In the genomic region with DNA sequence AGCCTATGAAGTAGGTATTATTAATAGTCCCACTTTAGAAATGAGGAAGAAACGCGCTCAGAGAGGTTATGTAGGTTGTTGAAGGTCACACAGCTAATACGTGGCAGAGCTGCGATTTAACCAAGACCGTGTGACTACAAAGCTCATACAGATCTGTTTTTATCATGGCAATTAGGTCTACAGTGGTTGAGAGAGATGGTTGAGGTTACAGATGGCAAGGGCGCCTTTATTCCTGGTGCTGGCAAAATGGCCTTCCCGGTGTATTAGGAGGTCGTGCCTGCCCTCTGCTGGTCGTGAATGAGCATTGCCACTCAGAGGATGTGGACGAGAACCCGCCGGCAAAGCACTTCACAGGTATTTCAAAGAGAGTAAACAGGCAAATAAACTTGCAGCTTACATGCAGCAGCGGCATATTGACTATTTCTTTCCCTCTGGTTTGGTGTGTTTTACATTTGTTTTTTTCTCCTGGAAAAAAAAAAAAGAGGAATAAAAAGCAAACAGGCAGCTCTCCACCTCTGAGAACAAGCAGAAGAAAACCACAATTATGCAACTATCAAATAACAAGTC, we compare ENCODE assay signal across 8 cellular contexts.
DNase-seq lines count a peak whose midpoint lies in the region; ATAC-seq and TF ChIP-seq lines count a peak whose summit lies in the region.

No MANE protein-coding gene starts in this region.

- H3K27me3 Mint-ChIP-seq in activated naive CD4-positive, alpha-beta T cell treated with anti-CD3 and anti-CD28 coated beads, Interleukin-2, amount 10 ng/mL, durations not matched to agents 7 days and 5 days = peaks cover 58% of the 10 kb centered on the region
- H3K27me3 Mint-ChIP-seq in glutamatergic neuron (ENCODE audit: unreplicated experiment) = peaks cover 1% of the 10 kb centered on the region

- no peaks in the 10 kb centered on the region for H3K36me3 ChIP-seq in vagina

- H3K4me1 ChIP-seq in vagina = no peaks in the 10 kb centered on the region

- no peaks in the 10 kb centered on the region for H3K4me1 Mint-ChIP-seq in activated naive CD4-positive, alpha-beta T cell treated with anti-CD3 and anti-CD28 coated beads, Interleukin-2, amount 10 ng/mL, durations not matched to agents 7 days and 5 days
- no peaks in the 10 kb centered on the region for H3K4me1 Mint-ChIP-seq in glutamatergic neuron (ENCODE audit: low read depth, unreplicated experiment)

- no peaks in the 10 kb centered on the region for H3K36me3 Mint-ChIP-seq in activated naive CD4-positive, alpha-beta T cell treated with anti-CD3 and anti-CD28 coated beads, Interleukin-2, amount 10 ng/mL, durations not matched to agents 7 days and 5 days
- no peaks in the 10 kb centered on the region for H3K36me3 Mint-ChIP-seq in glutamatergic neuron (ENCODE audit: unreplicated experiment)

- TF ChIP-seq POLR2A in vagina (IDR thresholded peaks at IDR 0.05) = no peak

- intact Hi-C loops in posterior cingulate gyrus (cut with DNase I) = loop anchor here (1.0 kb wide), 1 partner anchor 356 kb away; no protein-coding TSS in a partner anchor
- intact Hi-C loops in vagina (cut with DNase I) = loop anchor here (5.0 to 10.0 kb wide), 2 partner anchors 356 to 778 kb away; no protein-coding TSS in a partner anchor

- peak; percentile 73 for ATAC-seq in GM21367 (IDR thresholded peaks at IDR 0.05; ENCODE audit: unreplicated experiment)

- no peak overlapping the region for H3K4me3 Mint-ChIP-seq in activated naive CD4-positive, alpha-beta T cell treated with anti-CD3 and anti-CD28 coated beads, Interleukin-2, amount 10 ng/mL, durations not matched to agents 7 days and 5 days
- H3K4me3 Mint-ChIP-seq in glutamatergic neuron (ENCODE audit: unreplicated experiment) = no peak overlapping the region

- peak; percentile 91 for TF ChIP-seq CTCF in C4-2B (conservative IDR thresholded peaks at IDR 0.05)
- peak; percentile 92 for TF ChIP-seq CTCF in glutamatergic neuron (IDR thresholded peaks at IDR 0.05; ENCODE audit: partially characterized antibody, unreplicated experiment)
- peak; percentile 79 to 86 (median 83) for TF ChIP-seq CTCF in vagina (IDR thresholded peaks at IDR 0.05)

- CTCF ChIA-PET in activated naive CD4-positive, alpha-beta T cell treated with anti-CD3 and anti-CD28 coated beads, Interleukin-2, amount 10 ng/mL, durations not matched to agents 7 days and 5 days (lab: Charles Lee) = interaction anchor here (0.6 to 2.4 kb wide), 13 partner anchors 13 to 1464 kb away, joined by 3 to 22 read pairs (median 5); partner anchors contain the start of gene GDNF

- H3K27me3 ChIP-seq in vagina = no peaks in the 10 kb centered on the region

- no peaks in the 10 kb centered on the region for H3K9me3 Mint-ChIP-seq in activated naive CD4-positive, alpha-beta T cell treated with anti-CD3 and anti-CD28 coated beads, Interleukin-2, amount 10 ng/mL, durations not matched to agents 7 days and 5 days
- peaks cover 7% of the 10 kb centered on the region for H3K9me3 Mint-ChIP-seq in glutamatergic neuron (ENCODE audit: unreplicated experiment)

- H3K27ac ChIP-seq in C4-2B (no peak overlapping the region), vagina (no peak overlapping the region)

- H3K27ac Mint-ChIP-seq in activated naive CD4-positive, alpha-beta T cell treated with anti-CD3 and anti-CD28 coated beads, Interleukin-2, amount 10 ng/mL, durations not matched to agents 7 days and 5 days = no peak overlapping the region
- no peak overlapping the region for H3K27ac Mint-ChIP-seq in glutamatergic neuron (ENCODE audit: unreplicated experiment)

- H3K4me3 ChIP-seq in vagina = no peak overlapping the region

- DNase-seq in MV-4-11 (lab: John Stamatoyannopoulos, UW) = peak; percentile 19
- DNase-seq in SK-N-DZ (ENCODE audit: low spot score) = peak; percentile 52
- DNase-seq in activated naive CD4-positive, alpha-beta T cell treated with anti-CD3 and anti-CD28 coated beads, Interleukin-2, amount 10 ng/mL, durations not matched to agents 7 days and 5 days = peak; percentile 73
- DNase-seq in glutamatergic neuron = peak; percentile 78
- DNase-seq in posterior cingulate gyrus = peak; percentile 38 to 96 (median 79)
- DNase-seq in vagina (ENCODE audit: extremely low spot score in 2 of 2) = no peak

- H3K9me3 ChIP-seq in vagina = no peaks in the 10 kb centered on the region

Comparison
In these comparisons a context has a peak if more than half of its experiments do, and no peak if none do; other contexts are left out.
1. DNase-seq: peak in MV-4-11 (single experiment), SK-N-DZ (single experiment), activated naive CD4-positive, alpha-beta T cell treated with anti-CD3 and anti-CD28 coated beads, Interleukin-2, amount 10 ng/mL, durations not matched to agents 7 days and 5 days (single experiment), glutamatergic neuron (single experiment) and posterior cingulate gyrus (10 of 10); none in vagina (0 of 2).
2. Peak in every context shown above with its lines, with median percentiles within 50 percentile points of each other: CTCF ChIP-seq.